In genomic region chr3:28680050-28680449, GRCh38 we compare ENCODE assay signal across 29 cellular contexts.
DNase-seq lines count a peak whose midpoint lies in the region; ATAC-seq, FAIRE-seq and TF ChIP-seq lines count a peak whose summit lies in the region.
"Had no signal": no experiment of that assay in that cellular context is flagged by ENCODE, and none has a peak within 500 bp of the region (broad histone marks: within the 10 kb centered on the region; RNA-seq: fewer than 3 reads in every experiment).

No MANE protein-coding gene starts in this region.

- no peaks in the 10 kb centered on the region for H4K20me1 ChIP-seq in HepG2 (ENCODE audit: insufficient read depth, low read length)
- H4K20me1 ChIP-seq: BLaER1 had no signal

- no peaks in the 10 kb centered on the region for H3K36me3 ChIP-seq in liver (ENCODE audit: control insufficient read depth in 4 of 4, insufficient read depth in 3 of 4, low read depth in 1 of 4, low read length in 3 of 4)
- H3K36me3 ChIP-seq in HepG2 (replicated peaks in 1 of 2; ENCODE audit: control insufficient read depth in 1 of 2, insufficient read depth in 2 of 2, low read length in 2 of 2), result no peaks in the 10 kb centered on the region
- no peaks in the 10 kb centered on the region for H3K36me3 ChIP-seq in right lobe of liver
- no peaks in the 10 kb centered on the region for H3K36me3 ChIP-seq in stomach
- H3K36me3 ChIP-seq: BE2C, BLaER1 had no signal

- intact Hi-C loops in HepG2 (cut with micrococcal nuclease; ENCODE audit: unreplicated experiment) (no loop called here), right lobe of liver (cut with DNase I) (no loop called here), stomach (cut with DNase I; ENCODE audit: low total_unique reads) (no loop called here)

- H3K79me2 ChIP-seq in HepG2 (ENCODE audit: insufficient read depth, low read length), result no peaks in the 10 kb centered on the region

- TF ChIP-seq POLR2A in HepG2 (IDR thresholded peaks at IDR 0.05; ENCODE audit: insufficient read depth in 1 of 2, low read depth in 2 of 2, low read length in 2 of 2), result no peak
- no peak for TF ChIP-seq POLR2A in right lobe of liver (IDR thresholded peaks at IDR 0.05)
- no peak for TF ChIP-seq POLR2A in stomach (IDR thresholded peaks at IDR 0.05)

- CTCF ChIA-PET in HepG2 (lab: Yijun Ruan, JAX; ENCODE audit: low intra/inter-chr PET ratio, low total read pairs), result no interaction called here

- DNase-seq in HepG2 (ENCODE audit: low spot score) (no peak), endothelial cell (ENCODE audit: low spot score) (no peak), right lobe of liver (no peak), 8988T (no peak), stomach (no peak)
- DNase-seq: ACHN; BE2C; C1 segment of cervical spinal cord; CD4-positive, alpha-beta memory T cell; CD4-positive, CD25-positive, alpha-beta regulatory T cell; CD8-positive, alpha-beta memory T cell; COR-L47; DMS 273 treated with DMSO at 0.1 percent for 48 hours; DMS153; DMS53; DMS79; DND-41; EL; GDM1 had no signal

- H3K4me3 Mint-ChIP-seq in endothelial cell (ENCODE audit: unreplicated experiment), result no peak overlapping the region
- H3K4me3 Mint-ChIP-seq: CD14-positive monocyte; CD4-positive, alpha-beta memory T cell; CD4-positive, CD25-positive, alpha-beta regulatory T cell; CD8-positive, alpha-beta memory T cell had no signal

- H3K4me2 ChIP-seq in HepG2 (ENCODE audit: low read depth, low read length), result no peak overlapping the region
- H3K4me2 ChIP-seq: BLaER1 had no signal

- WGBS in liver, result 37% methylated on average over 3 of the region's 3 CpGs
- WGBS in HepG2 (ENCODE audit: low lambda C conversion rate), result 2% methylated on average over 3 of the region's 3 CpGs
- WGBS in right lobe of liver (ENCODE audit: insufficient coverage, low coverage, low lambda C conversion rate, missing lambda C conversion rate), result 55% methylated on average over 3 of the region's 3 CpGs
- 48 to 67% (median 64%) methylated on average over 3 of the region's 3 CpGs for WGBS in stomach, 5 donors

- H3K4me3 ChIP-seq in liver (ENCODE audit: low read depth in 1 of 3, low read length in 3 of 3) (no peak overlapping the region), HepG2 (replicated peaks in 1 of 3; ENCODE audit: insufficient read depth in 1 of 3, low read depth in 2 of 3, low read length in 3 of 3) (no peak overlapping the region), right lobe of liver (no peak overlapping the region), stomach (no peak overlapping the region)
- H3K4me3 ChIP-seq: BLaER1, GM12878 had no signal

- no peaks in the 10 kb centered on the region for H3K9me3 Mint-ChIP-seq in endothelial cell (ENCODE audit: unreplicated experiment)

- in situ Hi-C loops in HepG2 (cut with HindIII; ENCODE audit: extremely low pct_ligation_motif_present, low pct_unique_long_range_greater_than_20kb), result no loop called here

- TF ChIP-seq EP300 in HepG2 (IDR thresholded peaks at IDR 0.05; ENCODE audit: low read depth in 2 of 2, low read length in 2 of 2) (no peak), HepG2 (CRISPR knock-in tag; IDR thresholded peaks at IDR 0.05; ENCODE audit: borderline replicate concordance) (no peak), stomach (IDR thresholded peaks at IDR 0.05) (no peak)

- no peaks in the 10 kb centered on the region for H3K36me3 Mint-ChIP-seq in endothelial cell (ENCODE audit: low read depth, unreplicated experiment)
- H3K36me3 Mint-ChIP-seq: CD14-positive monocyte; CD4-positive, alpha-beta memory T cell; CD4-positive, CD25-positive, alpha-beta regulatory T cell; CD8-positive, alpha-beta memory T cell had no signal

- peak overlapping the region; percentile 15 for H3K27ac Mint-ChIP-seq in endothelial cell (ENCODE audit: unreplicated experiment)
- H3K27ac Mint-ChIP-seq: CD4-positive, alpha-beta memory T cell; CD8-positive, alpha-beta memory T cell had no signal

- no TSS peak for BruUV-seq in HepG2 (replicated peaks; lab: Mats Ljungman, UMichigan)

- H3K27me3 Mint-ChIP-seq in endothelial cell (ENCODE audit: unreplicated experiment), result peaks cover 1% of the 10 kb centered on the region
- H3K27me3 Mint-ChIP-seq: CD4-positive, CD25-positive, alpha-beta regulatory T cell had no signal

- H3K9ac ChIP-seq in liver (ENCODE audit: low read depth in 1 of 2, low read length in 2 of 2) (no peak overlapping the region), HepG2 (ENCODE audit: insufficient read depth, low read depth, low read length) (no peak overlapping the region)
- H3K9ac ChIP-seq: BLaER1 had no signal

- no peak for TF ChIP-seq CTCF in liver (IDR thresholded peaks at IDR 0.05; ENCODE audit: low read depth, low read length, missing input control)
- TF ChIP-seq CTCF in HepG2 (CRISPR knock-in tag; IDR thresholded peaks at IDR 0.05), result no peak
- no peak for TF ChIP-seq CTCF in VCaP (conservative IDR thresholded peaks at IDR 0.05)
- TF ChIP-seq CTCF in endothelial cell (IDR thresholded peaks at IDR 0.05; ENCODE audit: unreplicated experiment), result no peak
- TF ChIP-seq CTCF in right lobe of liver (IDR thresholded peaks at IDR 0.05), result no peak
- no peak for TF ChIP-seq CTCF in stomach (IDR thresholded peaks at IDR 0.05)

- H3K27ac ChIP-seq in liver (ENCODE audit: low read depth in 1 of 2, low read length in 2 of 2), result no peak overlapping the region
- no peak overlapping the region for H3K27ac ChIP-seq in HepG2 (ENCODE audit: extremely low read length, insufficient read depth, low read length)
- peak overlapping the region; percentile 55; the same call in 1 of the 2 replicates for H3K27ac ChIP-seq in VCaP
- H3K27ac ChIP-seq in right lobe of liver, result no peak overlapping the region
- H3K27ac ChIP-seq in stomach, result no peak overlapping the region
- H3K27ac ChIP-seq: 22Rv1, BLaER1 had no signal

- POLR2A ChIA-PET in HepG2 (lab: Yijun Ruan, JAX), result no interaction called here

- ATAC-seq in HepG2 (no peak), right lobe of liver (peak; percentile 52 to 78 (median 72)), HG03095 (IDR thresholded peaks at IDR 0.05; ENCODE audit: unreplicated experiment) (no peak)
- ATAC-seq: GM12878 had no signal

- no peak overlapping the region for H2AFZ ChIP-seq in HepG2 (ENCODE audit: low read length)

- no peak for FAIRE-seq in HepG2 (lab: Jason Lieb, UNC)
- FAIRE-seq: A204.1, GM12878, GM12892, GM18507 had no signal

- no peaks in the 10 kb centered on the region for H3K4me1 ChIP-seq in liver (ENCODE audit: control insufficient read depth in 4 of 4, insufficient read depth in 4 of 4, low read length in 3 of 4)
- no peaks in the 10 kb centered on the region for H3K4me1 ChIP-seq in HepG2 (ENCODE audit: insufficient read depth, low read length)
- no peaks in the 10 kb centered on the region for H3K4me1 ChIP-seq in right lobe of liver
- H3K4me1 ChIP-seq in stomach, result no peaks in the 10 kb centered on the region
- H3K4me1 ChIP-seq: BE2C, BLaER1 had no signal

- peaks cover 21% of the 10 kb centered on the region for H3K4me1 Mint-ChIP-seq in endothelial cell (ENCODE audit: unreplicated experiment)
- H3K4me1 Mint-ChIP-seq: CD14-positive monocyte; CD4-positive, alpha-beta memory T cell; CD4-positive, CD25-positive, alpha-beta regulatory T cell; CD8-positive, alpha-beta memory T cell had no signal

- H3K27me3 ChIP-seq in liver (ENCODE audit: control insufficient read depth in 4 of 4, insufficient read depth in 4 of 4, low read length in 3 of 4) (no peaks in the 10 kb centered on the region), HepG2 (ENCODE audit: control insufficient read depth in 1 of 2, insufficient read depth in 2 of 2, low read length in 2 of 2) (no peaks in the 10 kb centered on the region), right lobe of liver (no peaks in the 10 kb centered on the region), stomach (no peaks in the 10 kb centered on the region)
- H3K27me3 ChIP-seq: BE2C, BLaER1 had no signal

- no peaks in the 10 kb centered on the region for H3K9me3 ChIP-seq in liver (ENCODE audit: control insufficient read depth in 4 of 4, low read length in 3 of 4)
- H3K9me3 ChIP-seq in HepG2 (ENCODE audit: low read length), result no peaks in the 10 kb centered on the region
- H3K9me3 ChIP-seq in right lobe of liver, result no peaks in the 10 kb centered on the region
- no peaks in the 10 kb centered on the region for H3K9me3 ChIP-seq in stomach
- H3K9me3 ChIP-seq: BE2C, BLaER1 had no signal

- no peak for TF ChIP-seq RAD21 in liver (IDR thresholded peaks at IDR 0.05)
- no peak for TF ChIP-seq RAD21 in HepG2 (CRISPR knock-in tag; IDR thresholded peaks at IDR 0.05)

TF ChIP-seq in liver, 16 proteins besides CTCF, POLR2A, EP300 and RAD21 (continues in another document):
- TF ChIP-seq HNF4A (conservative IDR thresholded peaks at IDR 0.05) (peak in 1 of 2 donors; percentile 41), TAF1 (conservative IDR thresholded peaks at IDR 0.05) (no peak), RXRA (IDR thresholded peaks at IDR 0.05) (peak in 1 of 2 donors; percentile 35), FOXA2 (IDR thresholded peaks at IDR 0.05) (peak; percentile 30)

TF ChIP-seq in HepG2, 621 proteins besides CTCF, POLR2A, EP300 and RAD21:
- TF ChIP-seq HOXA7 (CRISPR knock-in tag; IDR thresholded peaks at IDR 0.05) (no peak), MAFG (CRISPR knock-in tag; IDR thresholded peaks at IDR 0.05) (no peak), MAZ (IDR thresholded peaks at IDR 0.05; ENCODE audit: borderline replicate concordance, low read depth, low read length) (no peak), MAZ (CRISPR knock-in tag; IDR thresholded peaks at IDR 0.05; ENCODE audit: low read depth) (no peak), SP2 (CRISPR knock-in tag; IDR thresholded peaks at IDR 0.05) (no peak), FOXK1 (CRISPR knock-in tag; IDR thresholded peaks at IDR 0.05; ENCODE audit: borderline replicate concordance, low read depth) (no peak), ZNF644 (CRISPR knock-in tag; IDR thresholded peaks at IDR 0.05; ENCODE audit: low read depth) (no peak), ASH2L (IDR thresholded peaks at IDR 0.05; ENCODE audit: insufficient read length, low read depth, low read length) (no peak), ATAD3A (CRISPR knock-in tag; IDR thresholded peaks at IDR 0.05) (no peak)
- TF ChIP-seq, protein P1, sequence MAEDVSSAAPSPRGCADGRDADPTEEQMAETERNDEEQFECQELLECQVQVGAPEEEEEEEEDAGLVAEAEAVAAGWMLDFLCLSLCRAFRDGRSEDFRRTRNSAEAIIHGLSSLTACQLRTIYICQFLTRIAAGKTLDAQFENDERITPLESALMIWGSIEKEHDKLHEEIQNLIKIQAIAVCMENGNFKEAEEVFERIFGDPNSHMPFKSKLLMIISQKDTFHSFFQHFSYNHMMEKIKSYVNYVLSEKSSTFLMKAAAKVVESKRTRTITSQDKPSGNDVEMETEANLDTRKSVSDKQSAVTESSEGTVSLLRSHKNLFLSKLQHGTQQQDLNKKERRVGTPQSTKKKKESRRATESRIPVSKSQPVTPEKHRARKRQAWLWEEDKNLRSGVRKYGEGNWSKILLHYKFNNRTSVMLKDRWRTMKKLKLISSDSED (CRISPR knock-in tag; IDR thresholded peaks at IDR 0.05), result no peak

Comparison
In these comparisons a context has a peak if more than half of its experiments do, and no peak if none do; other contexts are left out.
1. ATAC-seq: peak in right lobe of liver (4 of 4); none in HepG2 (single experiment) and HG03095 (single experiment).